In the genomic region with DNA sequence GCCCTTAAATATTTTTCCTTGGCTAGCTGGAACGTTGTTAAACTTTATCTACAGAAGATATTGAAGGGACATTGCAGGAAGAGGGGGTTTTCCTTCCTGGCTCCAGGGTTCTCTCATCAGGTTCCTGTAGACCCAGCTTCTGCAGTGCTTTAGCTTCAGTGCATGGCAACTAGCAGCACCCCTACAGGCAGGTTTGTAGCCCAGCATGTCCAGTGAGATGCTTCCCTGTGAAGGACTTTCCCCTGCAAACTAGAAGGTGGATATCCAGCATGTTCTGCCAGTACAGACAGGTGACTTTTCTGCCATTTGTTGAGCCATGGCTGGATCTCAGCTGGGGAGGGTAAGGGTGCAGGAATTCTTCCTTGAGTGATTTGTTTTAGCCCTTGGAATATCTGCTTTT, we compare ENCODE assay signal across 12 cellular contexts.
DNase-seq lines count a peak whose midpoint lies in the region; TF ChIP-seq lines count a peak whose summit lies in the region.
"Had no signal": no experiment of that assay in that cellular context is flagged by ENCODE, and none has a peak within 500 bp of the region (broad histone marks: within the 10 kb centered on the region; RNA-seq: fewer than 3 reads in every experiment).

No MANE protein-coding gene starts in this region.

- DNase-seq in AG08396 (ENCODE audit: low spot score) = peak; percentile 52
- peak; percentile 24 for DNase-seq in HCEC 1CT
- peak; percentile 71 to 89 for DNase-seq in SHP77 (lab: John Stamatoyannopoulos, UW)
- peak; percentile 22 for DNase-seq in fibroblast of pulmonary artery (ENCODE audit: low read depth)
- no peak for DNase-seq in stimulated activated CD8-positive, alpha-beta memory T cell treated with anti-CD3 and anti-CD28 coated beads, Interleukin-4, amount 100 ng/mL, for 48 hours
- no peak for DNase-seq in activated CD4-positive, CD25-positive, alpha-beta regulatory T cell treated with anti-CD3 and anti-CD28 coated beads, Interleukin-2, amount 50 U/mL, for 72 hours
- no peak for DNase-seq in OCI-M2 (lab: John Stamatoyannopoulos, UW; ENCODE audit: unreplicated experiment)
- no peak for DNase-seq in activated CD4-positive, CD25-positive, alpha-beta regulatory T cell (lab: John Stamatoyannopoulos, UW)
- DNase-seq: amygdala, gastrocnemius medialis, naive B cell, NCI-H2171 treated with DMSO at 0.1 percent for 48 hours had no signal

- H3K4me3 ChIP-seq in fibroblast of pulmonary artery (replicated peaks; ENCODE audit: low read depth, low read length) = no peak overlapping the region
- H3K4me3 ChIP-seq: gastrocnemius medialis had no signal

- TF ChIP-seq CTCF in fibroblast of pulmonary artery (IDR thresholded peaks at IDR 0.05; ENCODE audit: low read length, missing control alignments) = peak; percentile 51

Comparison
In these comparisons a context has a peak if more than half of its experiments do, and no peak if none do; other contexts are left out.
1. DNase-seq: peak in AG08396 (single experiment), HCEC 1CT (single experiment), SHP77 (2 of 2) and fibroblast of pulmonary artery (single experiment); none in stimulated activated CD8-positive, alpha-beta memory T cell treated with anti-CD3 and anti-CD28 coated beads, Interleukin-4, amount 100 ng/mL, for 48 hours (single experiment), activated CD4-positive, CD25-positive, alpha-beta regulatory T cell treated with anti-CD3 and anti-CD28 coated beads, Interleukin-2, amount 50 U/mL, for 72 hours (single experiment), OCI-M2 (single experiment) and activated CD4-positive, CD25-positive, alpha-beta regulatory T cell (0 of 4).